In genomic region chr2:58268685-58269084, GRCh38 we compare ENCODE assay signal across 31 cellular contexts.
"Had no signal": no experiment of that assay in that cellular context is flagged by ENCODE, and none has a peak within 500 bp of the region (broad histone marks: within the 10 kb centered on the region; RNA-seq: fewer than 3 reads in every experiment).

No MANE protein-coding gene starts in this region.

- H3K36me3 Mint-ChIP-seq: activated naive CD4-positive, alpha-beta T cell treated with anti-CD3 and anti-CD28 coated beads, Interleukin-2, amount 50 U/mL, for 24 hours; activated naive CD8-positive, alpha-beta T cell treated with anti-CD3 and anti-CD28 coated beads, Interleukin-2, amount 10 ng/mL, durations not matched to agents 7 days and 5 days had no signal

- H3K36me3 ChIP-seq: ascending aorta, cardiac muscle cell, colonic mucosa, SJCRH30 had no signal

- H3K27ac ChIP-seq: ascending aorta, cardiac muscle cell, colonic mucosa, RWPE1, SJCRH30, SK-N-MC had no signal

- H3K27me3 Mint-ChIP-seq: activated CD8-positive, alpha-beta T cell treated with anti-CD3 and anti-CD28 coated beads for 36 hours; activated naive CD8-positive, alpha-beta T cell treated with anti-CD3 and anti-CD28 coated beads, Interleukin-2, amount 10 ng/mL, durations not matched to agents 7 days and 5 days had no signal

- H3K27ac Mint-ChIP-seq: activated CD4-positive, alpha-beta T cell treated with anti-CD3 and anti-CD28 coated beads, Interleukin-2, amount 10 ng/mL, durations not matched to agents 24 days and 14 days; activated CD8-positive, alpha-beta T cell treated with anti-CD3 and anti-CD28 coated beads for 36 hours; activated naive CD4-positive, alpha-beta T cell treated with anti-CD3 and anti-CD28 coated beads, Interleukin-2, amount 50 U/mL, for 24 hours; activated naive CD8-positive, alpha-beta T cell treated with anti-CD3 and anti-CD28 coated beads, Interleukin-2, amount 10 ng/mL, durations not matched to agents 7 days and 5 days; activated T-cell treated with anti-CD3 and anti-CD28 coated beads, Interleukin-2, amount 50 U/mL, for 72 hours; activated T-helper 2 cell treated with anti-CD3 and anti-CD28 coated beads, Interferon-gamma antibody, Interleukin-2, Interleukin-4, amounts not matched to agents 10 μg/mL and 5 μg/mL and 100 μg/mL, durations not matched to agents 14 hours and 24 hours and 36 hours had no signal

- H3K4me1 ChIP-seq: ascending aorta, colonic mucosa, SJCRH30 had no signal

- H3K27me3 ChIP-seq: ascending aorta, cardiac muscle cell, colonic mucosa, SJCRH30 had no signal

- H3K4me3 Mint-ChIP-seq: activated CD4-positive, alpha-beta T cell treated with anti-CD3 and anti-CD28 coated beads, Interleukin-2, amount 10 ng/mL, durations not matched to agents 24 days and 14 days; activated CD8-positive, alpha-beta T cell treated with anti-CD3 and anti-CD28 coated beads for 36 hours; activated naive CD4-positive, alpha-beta T cell treated with anti-CD3 and anti-CD28 coated beads, Interleukin-2, amount 50 U/mL, for 24 hours; activated naive CD8-positive, alpha-beta T cell treated with anti-CD3 and anti-CD28 coated beads, Interleukin-2, amount 10 ng/mL, durations not matched to agents 7 days and 5 days; activated T-cell treated with anti-CD3 and anti-CD28 coated beads, Interleukin-2, amount 50 U/mL, for 72 hours; central memory CD8-positive, alpha-beta T cell had no signal

- ATAC-seq: activated CD8-positive, alpha-beta T cell treated with anti-CD3 and anti-CD28 coated beads for 36 hours; activated T-cell treated with anti-CD3 and anti-CD28 coated beads, Interleukin-2, amount 50 U/mL, for 72 hours; Right ventricle myocardium inferior had no signal

- H3K9me3 Mint-ChIP-seq: activated CD4-positive, alpha-beta T cell treated with anti-CD3 and anti-CD28 coated beads, Interleukin-2, amount 10 ng/mL, durations not matched to agents 24 days and 14 days; activated CD8-positive, alpha-beta T cell treated with anti-CD3 and anti-CD28 coated beads for 36 hours; activated naive CD4-positive, alpha-beta T cell treated with anti-CD3 and anti-CD28 coated beads, Interleukin-2, amount 50 U/mL, for 24 hours; activated naive CD8-positive, alpha-beta T cell treated with anti-CD3 and anti-CD28 coated beads, Interleukin-2, amount 10 ng/mL, durations not matched to agents 7 days and 5 days; activated T-cell treated with anti-CD3 and anti-CD28 coated beads, Interleukin-2, amount 50 U/mL, for 72 hours; activated T-helper 2 cell treated with anti-CD3 and anti-CD28 coated beads, Interferon-gamma antibody, Interleukin-2, Interleukin-4, amounts not matched to agents 10 μg/mL and 5 μg/mL and 100 μg/mL, durations not matched to agents 14 hours and 24 hours and 36 hours; central memory CD8-positive, alpha-beta T cell had no signal

- H3K9me3 ChIP-seq: ascending aorta, colonic mucosa, SJCRH30 had no signal

- DNase-seq: activated CD4-positive, alpha-beta T cell treated with anti-CD3 and anti-CD28 coated beads, Interleukin-2, amount 10 ng/mL, durations not matched to agents 24 days and 14 days; activated CD4-positive, alpha-beta T cell treated with anti-CD3 and anti-CD28 coated beads, Interleukin-2, amount 50 U/mL, for 4 hours; activated CD8-positive, alpha-beta T cell treated with anti-CD3 and anti-CD28 coated beads for 36 hours; activated gamma-delta T cell; activated naive CD4-positive, alpha-beta T cell treated with Interleukin-2 at 50 U/mL for 16 hours; activated naive CD8-positive, alpha-beta T cell treated with anti-CD3 and anti-CD28 coated beads, Interleukin-2, amount 10 ng/mL, durations not matched to agents 7 days and 5 days; activated T-cell treated with anti-CD3 and anti-CD28 coated beads, Interleukin-2, amount 50 U/mL, for 1 hour; activated T-cell treated with anti-CD3 and anti-CD28 coated beads, Interleukin-2, amount 50 U/mL, for 72 hours; amygdala; colonic mucosa; Karpas-422; KBM-7; NCI-H1048; NCI-H1105 treated with DMSO at 0.1 percent for 48 hours; NCI-H1436; NCI-H1694; NCI-H1930; NCI-H2107; NCI-H2171; NCI-H524; NCI-H69; SJCRH30; T1000 had no signal

- H3K4me1 Mint-ChIP-seq: activated CD4-positive, alpha-beta T cell treated with anti-CD3 and anti-CD28 coated beads, Interleukin-2, amount 10 ng/mL, durations not matched to agents 24 days and 14 days; activated naive CD4-positive, alpha-beta T cell treated with anti-CD3 and anti-CD28 coated beads, Interleukin-2, amount 50 U/mL, for 24 hours; activated naive CD8-positive, alpha-beta T cell treated with anti-CD3 and anti-CD28 coated beads, Interleukin-2, amount 10 ng/mL, durations not matched to agents 7 days and 5 days; central memory CD8-positive, alpha-beta T cell had no signal

- H3K4me3 ChIP-seq: ascending aorta, cardiac muscle cell, colonic mucosa, SJCRH30, SK-N-MC had no signal
